In the genomic region with DNA sequence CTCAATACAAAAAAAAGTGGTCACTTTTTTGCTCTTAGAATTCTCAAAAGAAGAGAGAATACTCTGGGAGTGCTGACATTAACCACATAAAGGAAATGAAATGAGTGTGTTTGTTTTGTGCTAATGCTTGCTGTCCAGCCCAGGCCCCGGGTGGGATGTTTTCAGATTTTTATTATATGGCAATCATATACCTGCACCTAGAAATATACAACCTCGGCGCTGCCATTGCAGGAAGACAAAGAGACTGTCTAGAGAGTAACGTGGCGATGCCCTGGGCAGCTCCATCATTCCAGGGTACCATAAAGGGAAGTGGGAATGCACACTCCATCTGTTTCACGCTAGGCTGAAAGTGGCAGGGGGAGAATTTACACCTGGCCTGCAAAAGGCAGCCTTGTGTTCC, we compare ENCODE assay signal across 15 cellular contexts. TPM values are rescaled to one million over a fixed set of nuclear protein-coding genes. Genes with fewer than 3 reads are reported as not detected.
DNase-seq lines count a peak whose midpoint lies in the region; ATAC-seq and TF ChIP-seq lines count a peak whose summit lies in the region.
"Had no signal": no experiment of that assay in that cellular context is flagged by ENCODE, and none has a peak within 500 bp of the region (broad histone marks: within the 10 kb centered on the region; RNA-seq: fewer than 3 reads in every experiment).

No MANE protein-coding gene starts in this region.

- no peaks in the 10 kb centered on the region for H3K36me3 ChIP-seq in mucosa of descending colon (ENCODE audit: low read depth)
- H3K36me3 ChIP-seq: BLaER1 treated with 17β-estradiol and CSF1 and Interleukin-3, amounts not matched to agents 10 nM and 100 nM had no signal

- DNase-seq in DMS153 treated with DMSO at 0.1 percent for 48 hours (lab: John Stamatoyannopoulos, UW; ENCODE audit: unreplicated experiment) (peak; percentile 4), DMS153 (lab: John Stamatoyannopoulos, UW) (no peak), NCI-H69 (lab: John Stamatoyannopoulos, UW) (peak; percentile 19), mucosa of descending colon (peak in 1 of 3 donors; percentile 49), occipital lobe (lab: John Stamatoyannopoulos, UW) (no peak)
- DNase-seq in natural killer cell treated with Interleukin-12 subunit alpha and Interleukin-12 subunit beta and Interleukin-15 and Interleukin-18, amount 100 ng/mL, for 72 hours (ENCODE audit: low spot score): no peak
- DNase-seq: AML-193; Caco-2; Calu3; CD4-positive, alpha-beta T cell; CD8-positive, alpha-beta T cell; GF-D8 had no signal

- intact Hi-C loops in mucosa of descending colon (cut with DNase I, micrococcal nuclease): no loop called here

- H3K9me3 ChIP-seq in mucosa of descending colon: no peaks in the 10 kb centered on the region
- H3K9me3 ChIP-seq: A549; BLaER1 treated with 17β-estradiol and CSF1 and Interleukin-3, amounts not matched to agents 10 nM and 100 nM; Caco-2 had no signal

- H3K36me3 Mint-ChIP-seq in natural killer cell treated with Interleukin-12 subunit alpha and Interleukin-12 subunit beta and Interleukin-15 and Interleukin-18, amount 100 ng/mL, for 72 hours: no peaks in the 10 kb centered on the region
- H3K36me3 Mint-ChIP-seq: CD8-positive, alpha-beta T cell had no signal

- no peak for TF ChIP-seq CTCF in mucosa of descending colon (IDR thresholded peaks at IDR 0.05)

- peak; percentile 65 for ATAC-seq in mucosa of descending colon
- ATAC-seq in natural killer cell treated with Interleukin-12 subunit alpha and Interleukin-12 subunit beta and Interleukin-15 and Interleukin-18, amount 100 ng/mL, for 72 hours: no peak
- ATAC-seq: A549; CD8-positive, alpha-beta T cell had no signal

- H3K4me3 ChIP-seq in mucosa of descending colon: no peak overlapping the region
- H3K4me3 ChIP-seq: A549; BLaER1 treated with 17β-estradiol and CSF1 and Interleukin-3, amounts not matched to agents 10 nM and 100 nM had no signal

- no peaks in the 10 kb centered on the region for H3K4me1 Mint-ChIP-seq in natural killer cell treated with Interleukin-12 subunit alpha and Interleukin-12 subunit beta and Interleukin-15 and Interleukin-18, amount 100 ng/mL, for 72 hours (ENCODE audit: low read depth in 2 of 2)

- H3K4me1 ChIP-seq in mucosa of descending colon (ENCODE audit: low read depth): peaks cover 11% of the 10 kb centered on the region
- H3K4me1 ChIP-seq: A549, Caco-2 had no signal

- no peaks in the 10 kb centered on the region for H3K9me3 Mint-ChIP-seq in natural killer cell treated with Interleukin-12 subunit alpha and Interleukin-12 subunit beta and Interleukin-15 and Interleukin-18, amount 100 ng/mL, for 72 hours
- H3K9me3 Mint-ChIP-seq: CD4-positive, alpha-beta T cell; CD8-positive, alpha-beta T cell had no signal

- H3K27me3 Mint-ChIP-seq in natural killer cell treated with Interleukin-12 subunit alpha and Interleukin-12 subunit beta and Interleukin-15 and Interleukin-18, amount 100 ng/mL, for 72 hours: peaks cover 11 to 12% of the 10 kb centered on the region in 2 donors
- H3K27me3 Mint-ChIP-seq: B cell had no signal

- no peak overlapping the region for H3K4me3 Mint-ChIP-seq in natural killer cell treated with Interleukin-12 subunit alpha and Interleukin-12 subunit beta and Interleukin-15 and Interleukin-18, amount 100 ng/mL, for 72 hours
- H3K4me3 Mint-ChIP-seq: B cell; CD4-positive, alpha-beta T cell; CD8-positive, alpha-beta T cell had no signal

- H3K27ac Mint-ChIP-seq in natural killer cell treated with Interleukin-12 subunit alpha and Interleukin-12 subunit beta and Interleukin-15 and Interleukin-18, amount 100 ng/mL, for 72 hours: no peak overlapping the region
- H3K27ac Mint-ChIP-seq: B cell; CD4-positive, alpha-beta T cell; CD8-positive, alpha-beta T cell had no signal

RNA-seq across cellular contexts. Expression of a gene that starts 7.1 kb away (rescaled TPM):
- total RNA-seq in mucosa of descending colon: 100 to 1,000 TPM in 1 of 3 donors, 10 to 100 TPM in 2; 37.2 to 115 (median 51.2) TPM
- 1 to 10 TPM in 1 of 2 donors, under 1 TPM in 1; 0.21 to 2.6 TPM for total RNA-seq in natural killer cell treated with Interleukin-12 subunit alpha and Interleukin-12 subunit beta and Interleukin-15 and Interleukin-18, amount 100 ng/mL, for 72 hours
- 8.6 TPM for total RNA-seq in occipital lobe

Comparison
In these comparisons a context has a peak if more than half of its experiments do, and no peak if none do; other contexts are left out.
1. DNase-seq: peak in DMS153 treated with DMSO at 0.1 percent for 48 hours (single experiment) and NCI-H69 (single experiment); none in DMS153 (single experiment), natural killer cell treated with Interleukin-12 subunit alpha and Interleukin-12 subunit beta and Interleukin-15 and Interleukin-18, amount 100 ng/mL, for 72 hours (single experiment) and occipital lobe (single experiment).